23 cellular contexts compared by ENCODE assay signal in the genomic region with DNA sequence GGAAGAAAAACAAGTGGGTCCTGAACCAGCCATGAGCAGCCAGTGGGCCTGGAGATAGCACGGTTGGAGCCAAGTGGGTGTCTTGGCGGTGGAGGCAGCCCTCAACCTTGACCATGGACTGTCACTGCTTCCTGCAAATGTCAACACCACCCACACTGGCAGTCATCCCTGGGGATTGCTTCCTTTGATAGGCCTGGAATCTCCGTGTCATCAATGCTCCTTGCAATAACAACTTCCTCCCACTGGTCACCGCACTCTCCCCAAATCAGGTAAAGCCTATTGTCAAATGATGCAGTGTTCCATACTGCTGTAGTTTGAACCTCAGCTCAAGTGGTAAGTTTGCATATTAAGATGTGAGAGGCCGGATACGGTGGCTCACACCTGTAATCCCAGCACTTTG.
"Had no signal": no experiment of that assay in that cellular context is flagged by ENCODE, and none has a peak within 500 bp of the region (broad histone marks: within the 10 kb centered on the region; RNA-seq: fewer than 3 reads in every experiment).

No MANE protein-coding gene starts in this region.

- H3K9me3 ChIP-seq: ascending aorta, ovary, psoas muscle, right atrium auricular region, thyroid gland, upper lobe of right lung had no signal

- H3K4me3 ChIP-seq: ascending aorta, ovary, psoas muscle, right atrium auricular region, spleen, thyroid gland, upper lobe of right lung had no signal

- H3K36me3 ChIP-seq: ascending aorta, brain microvascular endothelial cell, ovary, right atrium auricular region, spleen, thyroid gland, upper lobe of right lung had no signal

- H3K36me3 Mint-ChIP-seq: activated naive CD4-positive, alpha-beta T cell treated with anti-CD3 and anti-CD28 coated beads, Interleukin-2, amount 50 U/mL, for 24 hours; natural killer cell had no signal

- H3K27ac Mint-ChIP-seq: activated naive CD4-positive, alpha-beta T cell treated with anti-CD3 and anti-CD28 coated beads, Interleukin-2, amount 50 U/mL, for 24 hours; natural killer cell; WTC11 had no signal

- H3K4me1 Mint-ChIP-seq: activated naive CD4-positive, alpha-beta T cell treated with anti-CD3 and anti-CD28 coated beads, Interleukin-2, amount 50 U/mL, for 24 hours; natural killer cell had no signal

- ATAC-seq: esophagus mucosa; left ventricle myocardium superior; natural killer cell; psoas muscle; stimulated activated naive CD8-positive, alpha-beta T cell treated with anti-CD3 and anti-CD28 coated beads, Interleukin-15, Interleukin-2, amounts not matched to agents 100 U/mL and 50 U/mL, for 24 hours; upper lobe of right lung; WTC11 had no signal

- DNase-seq: activated gamma-delta T cell treated with Interleukin-2 at 50 U/mL for 16 hours; activated T-cell treated with anti-CD3 and anti-CD28 coated beads, Interleukin-2, amount 50 U/mL, for 1 hour; brain microvascular endothelial cell; central memory CD4-positive, alpha-beta T cell; effector memory CD4-positive, alpha-beta T cell; foreskin melanocyte; left ventricle myocardium superior; mammary epithelial cell; midbrain; natural killer cell; ovary; psoas muscle; spleen; stimulated activated CD4-positive, alpha-beta T cell treated with anti-CD3 and anti-CD28 coated beads, Interleukin-4, amount 100 ng/mL, for 4 hours; stimulated activated naive CD8-positive, alpha-beta T cell treated with anti-CD3 and anti-CD28 coated beads, Interleukin-15, Interleukin-2, amounts not matched to agents 100 U/mL and 50 U/mL, for 24 hours; T1000; thyroid gland; upper lobe of right lung had no signal

- H3K4me1 ChIP-seq: ascending aorta, psoas muscle, right atrium auricular region, spleen, thyroid gland, upper lobe of right lung had no signal

- H3K9me3 Mint-ChIP-seq: activated naive CD4-positive, alpha-beta T cell treated with anti-CD3 and anti-CD28 coated beads, Interleukin-2, amount 50 U/mL, for 24 hours; natural killer cell had no signal

- H3K4me3 Mint-ChIP-seq: activated naive CD4-positive, alpha-beta T cell treated with anti-CD3 and anti-CD28 coated beads, Interleukin-2, amount 50 U/mL, for 24 hours; natural killer cell; WTC11 had no signal

- H3K27ac ChIP-seq: ascending aorta, brain microvascular endothelial cell, ovary, psoas muscle, right atrium auricular region, spleen, thyroid gland, upper lobe of right lung had no signal

- H3K27me3 ChIP-seq: ascending aorta, brain microvascular endothelial cell, ovary, right atrium auricular region, thyroid gland, upper lobe of right lung had no signal
